ENCODE assay signal across 8 cellular contexts in genomic region chr17:29615492-29616299, GRCh38. TPM values are rescaled to one million over a fixed set of nuclear protein-coding genes. Genes with fewer than 3 reads are reported as not detected.
A peak's percentile ranks its signal among the peaks of the same experiment; 100 is the strongest.
DNase-seq lines count a peak whose midpoint lies in the region; ATAC-seq and TF ChIP-seq lines count a peak whose summit lies in the region.

No MANE protein-coding gene starts in this region.

- TF ChIP-seq CTCF in progenitor cell of endocrine pancreas (IDR thresholded peaks at IDR 0.05; ENCODE audit: unreplicated experiment): no peak
- TF ChIP-seq CTCF in upper lobe of left lung (IDR thresholded peaks at IDR 0.05): no peak

- H3K4me1 ChIP-seq in HUES48 (ENCODE audit: control insufficient read depth, insufficient read depth, low read length) (peaks cover 44% of the 10 kb centered on the region), upper lobe of left lung (peaks cover 49 to 66% (median 60%) of the 10 kb centered on the region in 4 donors)

- ATAC-seq in left cardiac atrium: peak; percentile 64 to 68
- ATAC-seq in upper lobe of left lung (ENCODE audit: low FRiP score in 2 of 2): peak; percentile 85 to 88

- H3K4me1 Mint-ChIP-seq in progenitor cell of endocrine pancreas (ENCODE audit: low read depth): peaks cover 5% of the 10 kb centered on the region

- peaks cover 70% of the 10 kb centered on the region for H3K27me3 Mint-ChIP-seq in progenitor cell of endocrine pancreas

- DNase-seq in SIG-M5 treated with dmso at 0.1 percent for 504 hours (lab: John Stamatoyannopoulos, UW; ENCODE audit: unreplicated experiment) (peak; percentile 89), SIG-M5 (lab: John Stamatoyannopoulos, UW) (no peak), T-helper 2 cell (peak; percentile 74 to 88 (median 81)), amygdala (lab: John Stamatoyannopoulos, UW) (peak in 54 of 56 donors; percentile 40 to 95 (median 82)), left cardiac atrium (peak; percentile 86), progenitor cell of endocrine pancreas (ENCODE audit: low spot score, unreplicated experiment) (no peak), upper lobe of left lung (peak; percentile 93 to 97)

- 4 to 5% methylated on average over 14 to 64 of the region's 74 CpGs for WGBS in upper lobe of left lung, 2 donors

- H3K9ac ChIP-seq in HUES48 (ENCODE audit: low read depth, low read length): no peak overlapping the region

- H3K9me3 Mint-ChIP-seq in progenitor cell of endocrine pancreas (ENCODE audit: low read depth): no peaks in the 10 kb centered on the region

- intact Hi-C loops in left cardiac atrium (cut with DNase I): loop anchor here in 1 of 2 donors (10.0 kb wide), 1 partner anchor 309 kb away; no protein-coding TSS in a partner anchor

- TF ChIP-seq POLR2A in upper lobe of left lung (IDR thresholded peaks at IDR 0.05): peak in 2 of 4 donors; percentile 9 to 50

- no peaks in the 10 kb centered on the region for H3K36me3 Mint-ChIP-seq in progenitor cell of endocrine pancreas (ENCODE audit: insufficient read depth)

- H3K27ac ChIP-seq in HUES48 (ENCODE audit: low read depth, low read length) (no peak overlapping the region), upper lobe of left lung (peak overlapping the region in 3 of 4 donors; percentile 4 to 32 (median 19))

- peak overlapping the region; percentile 41 for H3K27ac Mint-ChIP-seq in progenitor cell of endocrine pancreas

- H3K36me3 ChIP-seq in HUES48 (ENCODE audit: control insufficient read depth, insufficient read depth, low read length): 0 out of 2 replicates have a peak, but pooled peaks cover 4% of the 10 kb centered on the region
- no peaks in the 10 kb centered on the region for H3K36me3 ChIP-seq in upper lobe of left lung

- H3K27me3 ChIP-seq in HUES48 (ENCODE audit: control insufficient read depth, insufficient read depth, low read length): peaks cover 49% of the 10 kb centered on the region
- H3K27me3 ChIP-seq in upper lobe of left lung: peaks cover 0 to 10% (median 0%) of the 10 kb centered on the region in 4 donors

- H3K4me3 Mint-ChIP-seq in progenitor cell of endocrine pancreas (ENCODE audit: low read depth): peak overlapping the region; percentile 65

- H3K4me3 ChIP-seq in HUES48 (ENCODE audit: low read depth, low read length) (peak overlapping the region; percentile 62), upper lobe of left lung (peak overlapping the region; percentile 23 to 52 (median 39))

- H3K9me3 ChIP-seq in HUES48 (ENCODE audit: control insufficient read depth, insufficient read depth, low read length): no peaks in the 10 kb centered on the region
- no peaks in the 10 kb centered on the region for H3K9me3 ChIP-seq in upper lobe of left lung

- TF ChIP-seq EP300 in upper lobe of left lung (IDR thresholded peaks at IDR 0.05): no peak

RNA-seq across cellular contexts. Expression of gene CORO6, which starts 7.0 kb away (rescaled TPM):
- total RNA-seq in left cardiac atrium (10 to 100 TPM; 67.0 to 82.1 TPM), progenitor cell of endocrine pancreas (0.27 TPM in 1 of 2 replicates, not detected in the other), upper lobe of left lung (100 to 1,000 TPM in 1 of 6 donors, 10 to 100 TPM in 3, 1 to 10 TPM in 2; 7.3 to 137 (median 12.2) TPM)

RNA-seq across cellular contexts. Expression of gene ANKRD13B, which starts 22.8 kb away (rescaled TPM):
- total RNA-seq in left cardiac atrium: 10 to 100 TPM in 1 of 2 donors, 1 to 10 TPM in 1; 8.1 to 10.5 TPM
- 22.8 and 27.5 TPM in 2 replicates for total RNA-seq in progenitor cell of endocrine pancreas
- total RNA-seq in upper lobe of left lung: 10 to 100 TPM in 1 of 6 donors, 1 to 10 TPM in 5; 1.5 to 24.1 (median 3.9) TPM

RNA-seq across cellular contexts. Expression of gene GIT1, which starts 26.2 kb away (rescaled TPM):
- total RNA-seq in left cardiac atrium (10 to 100 TPM; 30.8 to 44.0 TPM), progenitor cell of endocrine pancreas (51.6 and 54.9 TPM in 2 replicates), upper lobe of left lung (10 to 100 TPM; 34.6 to 88.4 (median 45.5) TPM)

RNA-seq across cellular contexts. Expression of gene TP53I13, which starts 47.2 kb away (rescaled TPM):
- total RNA-seq in left cardiac atrium: 10 to 100 TPM; 42.0 to 48.8 TPM
- 39.7 and 40.2 TPM in 2 replicates for total RNA-seq in progenitor cell of endocrine pancreas
- total RNA-seq in upper lobe of left lung: 100 to 1,000 TPM in 2 of 6 donors, 10 to 100 TPM in 4; 57.3 to 178 (median 75.4) TPM

RNA-seq across cellular contexts. Expression of gene ABHD15, which starts 48.9 kb away (rescaled TPM):
- total RNA-seq in left cardiac atrium (10 to 100 TPM in 1 of 2 donors, 1 to 10 TPM in 1; 8.3 to 11.6 TPM), progenitor cell of endocrine pancreas (5.3 and 5.4 TPM in 2 replicates), upper lobe of left lung (10 to 100 TPM; 12.8 to 17.8 (median 14.9) TPM)

Comparison
In these comparisons a context has a peak if more than half of its experiments do, and no peak if none do; other contexts are left out.
1. DNase-seq: peak in SIG-M5 treated with dmso at 0.1 percent for 504 hours (single experiment), T-helper 2 cell (5 of 5), amygdala (54 of 56), left cardiac atrium (single experiment) and upper lobe of left lung (2 of 2); none in SIG-M5 (single experiment) and progenitor cell of endocrine pancreas (single experiment).